ENCODE assay signal across 7 cellular contexts in the genomic region with DNA sequence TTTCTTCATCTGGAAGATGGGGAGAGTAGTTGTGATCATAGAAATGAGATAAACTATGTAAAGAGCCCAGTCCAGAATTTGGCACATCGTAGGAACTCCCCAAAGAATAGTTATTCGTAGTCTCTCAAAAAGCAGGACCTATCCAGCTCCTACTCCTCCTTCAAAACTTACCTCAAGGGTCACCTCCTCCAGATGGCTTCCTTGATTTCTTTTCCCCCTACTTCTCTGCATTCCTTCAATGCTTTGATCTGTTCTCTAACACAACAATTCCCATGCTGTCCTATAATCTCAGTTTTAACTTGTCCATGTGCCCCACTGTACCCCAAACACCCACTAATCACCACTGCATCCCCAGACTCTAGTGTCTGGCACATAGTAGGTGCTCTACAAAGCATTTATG.
"Had no signal": no experiment of that assay in that cellular context is flagged by ENCODE, and none has a peak within 500 bp of the region (broad histone marks: within the 10 kb centered on the region; RNA-seq: fewer than 3 reads in every experiment).

No MANE protein-coding gene starts in this region.

- H3K9me3 ChIP-seq: HAP-1 had no signal

- DNase-seq: GM23248, GOT3, H7, KG1 had no signal

- FAIRE-seq: HepG2 had no signal

- ATAC-seq: HCT116, HepG2 had no signal

- H2AFZ ChIP-seq: GM23248 had no signal

- H3K4me1 ChIP-seq: HAP-1 had no signal

- H3K27ac ChIP-seq: GM23248 had no signal

- H3K4me3 ChIP-seq: GM23248, HAP-1 had no signal

- H3K36me3 ChIP-seq: HAP-1 had no signal

- H3K9ac ChIP-seq: GM23248 had no signal
